27 cellular contexts compared by ENCODE assay signal in genomic region chr14:90451953-90452352, GRCh38. TPM values are rescaled to one million over a fixed set of nuclear protein-coding genes. Genes with fewer than 3 reads are reported as not detected.
DNase-seq lines count a peak whose midpoint lies in the region; ATAC-seq and TF ChIP-seq lines count a peak whose summit lies in the region.
"Had no signal": no experiment of that assay in that cellular context is flagged by ENCODE, and none has a peak within 500 bp of the region (broad histone marks: within the 10 kb centered on the region; RNA-seq: fewer than 3 reads in every experiment).

No MANE protein-coding gene starts in this region.

- DNase-seq in SK-N-SH (peak; percentile 46), memory B cell (ENCODE audit: low spot score in 2 of 2) (no peak), esophagus squamous epithelium (lab: John Stamatoyannopoulos, UW) (no peak), mesenteric fat pad (ENCODE audit: low spot score) (no peak)
- DNase-seq: ACHN; activated CD4-positive, alpha-beta T cell treated with anti-CD3 and anti-CD28 coated beads for 48 hours; activated naive CD4-positive, alpha-beta T cell treated with anti-CD3 and anti-CD28 coated beads, Interleukin-2, amount 10 ng/mL, durations not matched to agents 7 days and 5 days; CD4-positive, CD25-positive, alpha-beta regulatory T cell; effector memory CD8-positive, alpha-beta T cell; EL; left colon; mesendoderm; NCI-H1105; NCI-H2029; NCI-H226; SHP77; small intestine; stimulated activated CD4-positive, alpha-beta T cell treated with anti-CD3 and anti-CD28 coated beads, Interleukin-1b, Interleukin-23, amount 100 ng/mL, for 48 hours; T-cell had no signal

- TF ChIP-seq EP300 in SK-N-SH (IDR thresholded peaks at IDR 0.05; ENCODE audit: borderline replicate concordance in 1 of 2, low read depth in 1 of 2, low read length in 1 of 2) = peak in 1 of 2 experiments; percentile 95; a peak in 2 of 4 replicates

- H3K4me3 ChIP-seq in BLaER1 treated with 17β-estradiol and CSF1 and Interleukin-3, amounts not matched to agents 10 nM and 100 nM = peak overlapping the region in 2 of 10 experiments; percentile 21 to 40; a peak in 1 of 20 replicates
- no peak overlapping the region for H3K4me3 ChIP-seq in SK-N-SH (ENCODE audit: low read depth in 2 of 2, low read length in 1 of 2)
- H3K4me3 ChIP-seq in esophagus squamous epithelium = no peak overlapping the region
- H3K4me3 ChIP-seq: coronary artery, esophagus muscularis mucosa, suprapubic skin had no signal

- H3K9me3 ChIP-seq in BLaER1 treated with 17β-estradiol and CSF1 and Interleukin-3, amounts not matched to agents 10 nM and 100 nM (replicated peaks in 1 of 11) = peaks cover 16 to 22% (median 19%) of the 10 kb centered on the region in 11 experiments
- H3K9me3 ChIP-seq in SK-N-SH = no peaks in the 10 kb centered on the region
- H3K9me3 ChIP-seq in esophagus squamous epithelium = peaks cover 0 to 12% (median 9%) of the 10 kb centered on the region in 3 donors
- H3K9me3 ChIP-seq: suprapubic skin had no signal

- H3K4me2 ChIP-seq in BLaER1 treated with 17β-estradiol and CSF1 and Interleukin-3, amounts not matched to agents 10 nM and 100 nM = peak overlapping the region; percentile 52 to 87 (median 78)
- H3K4me2 ChIP-seq in SK-N-SH = no peak overlapping the region

- intact Hi-C loops in esophagus squamous epithelium (cut with DNase I) = no loop called here

- TF ChIP-seq CTCF in SK-N-SH (IDR thresholded peaks at IDR 0.05) (no peak), esophagus squamous epithelium (IDR thresholded peaks at IDR 0.05) (no peak)

- H2AFZ ChIP-seq in SK-N-SH (ENCODE audit: low read depth) = no peak overlapping the region

- H3K27ac ChIP-seq in BLaER1 treated with 17β-estradiol and CSF1 and Interleukin-3, amounts not matched to agents 10 nM and 100 nM = peak overlapping the region in 9 of 11 experiments; percentile 17 to 70 (median 38); a peak in 17 of 22 replicates
- peak overlapping the region in 1 of 2 experiments; percentile 98; a peak in 2 of 4 replicates for H3K27ac ChIP-seq in SK-N-SH (ENCODE audit: low read depth in 2 of 2, low read length in 1 of 2)
- H3K27ac ChIP-seq in esophagus squamous epithelium = no peak overlapping the region
- H3K27ac ChIP-seq: coronary artery, esophagus muscularis mucosa, suprapubic skin had no signal

- H3K27me3 ChIP-seq in BLaER1 treated with 17β-estradiol and CSF1 and Interleukin-3, amounts not matched to agents 10 nM and 100 nM = no peaks in the 10 kb centered on the region
- H3K27me3 ChIP-seq in SK-N-SH (ENCODE audit: insufficient read depth) (no peaks in the 10 kb centered on the region), esophagus squamous epithelium (no peaks in the 10 kb centered on the region)
- H3K27me3 ChIP-seq: esophagus muscularis mucosa had no signal

- TF ChIP-seq RAD21 in SK-N-SH (IDR thresholded peaks at IDR 0.05; ENCODE audit: low read length) = no peak

- no peak overlapping the region for H3K27ac Mint-ChIP-seq in memory B cell
- H3K27ac Mint-ChIP-seq: activated naive CD4-positive, alpha-beta T cell treated with anti-CD3 and anti-CD28 coated beads, Interleukin-2, amount 10 ng/mL, durations not matched to agents 7 days and 5 days; activated T-helper 1 cell treated with anti-CD3 and anti-CD28 coated beads, Interleukin-12 subunit alpha, Interleukin-12 subunit beta, Interleukin-2, Interleukin-4 antibody, amounts not matched to agents 30 ng/mL and 10 ng/mL and 1 ng/mL, durations not matched to agents 14 hours and 24 hours and 36 hours; naive thymus-derived CD4-positive, alpha-beta T cell; T-cell had no signal

- peaks cover 0 to 9% (median 0%) of the 10 kb centered on the region in 11 experiments; a peak in 4 of 22 replicates for H3K36me3 ChIP-seq in BLaER1 treated with 17β-estradiol and CSF1 and Interleukin-3, amounts not matched to agents 10 nM and 100 nM
- no peaks in the 10 kb centered on the region for H3K36me3 ChIP-seq in SK-N-SH (replicated peaks in 1 of 2; ENCODE audit: control insufficient read depth in 1 of 2, insufficient read depth in 2 of 2, low read length in 1 of 2)
- H3K36me3 ChIP-seq in esophagus squamous epithelium = no peaks in the 10 kb centered on the region
- H3K36me3 ChIP-seq: esophagus muscularis mucosa, suprapubic skin had no signal

- POLR2A ChIA-PET in SK-N-SH (lab: Yijun Ruan, JAX) = interaction anchor here (0.9 to 5.0 kb wide), 13 partner anchors 9 to 288 kb away, joined by 3 to 25 read pairs (median 6); partner anchors contain the start of gene CALM1

- H3K4me3 Mint-ChIP-seq in memory B cell = no peak overlapping the region
- H3K4me3 Mint-ChIP-seq: activated naive CD4-positive, alpha-beta T cell treated with anti-CD3 and anti-CD28 coated beads, Interleukin-2, amount 10 ng/mL, durations not matched to agents 7 days and 5 days; activated T-helper 1 cell treated with anti-CD3 and anti-CD28 coated beads, Interleukin-12 subunit alpha, Interleukin-12 subunit beta, Interleukin-2, Interleukin-4 antibody, amounts not matched to agents 30 ng/mL and 10 ng/mL and 1 ng/mL, durations not matched to agents 14 hours and 24 hours and 36 hours; CD4-positive, CD25-positive, alpha-beta regulatory T cell; effector memory CD8-positive, alpha-beta T cell; naive thymus-derived CD4-positive, alpha-beta T cell; T-cell had no signal

- H4K20me1 ChIP-seq in BLaER1 treated with 17β-estradiol and CSF1 and Interleukin-3, amounts not matched to agents 10 nM and 100 nM = no peaks in the 10 kb centered on the region
- no peaks in the 10 kb centered on the region for H4K20me1 ChIP-seq in SK-N-SH (ENCODE audit: insufficient read depth)

- H3K79me2 ChIP-seq in SK-N-SH (ENCODE audit: insufficient read depth) = no peaks in the 10 kb centered on the region

- ATAC-seq in HG02610 (IDR thresholded peaks at IDR 0.05; ENCODE audit: unreplicated experiment) (peak; percentile 17), memory B cell (ENCODE audit: low read depth) (peak; percentile 52), GM21825 (IDR thresholded peaks at IDR 0.05; ENCODE audit: unreplicated experiment) (no peak)
- ATAC-seq: effector memory CD8-positive, alpha-beta T cell; left colon; naive thymus-derived CD4-positive, alpha-beta T cell; T-cell had no signal

- no peaks in the 10 kb centered on the region for H3F3A ChIP-seq in SK-N-SH (replicated peaks; ENCODE audit: insufficient read depth)

- WGBS in SK-N-SH (ENCODE audit: low lambda C conversion rate) = 79% methylated on average over 4 of the region's 4 CpGs
- 76 to 85% methylated on average over 4 of the region's 4 CpGs for WGBS in esophagus squamous epithelium, 2 donors

- peaks cover 4% of the 10 kb centered on the region for H3K4me1 Mint-ChIP-seq in memory B cell

- H3K9ac ChIP-seq in BLaER1 treated with 17β-estradiol and CSF1 and Interleukin-3, amounts not matched to agents 10 nM and 100 nM = peak overlapping the region in 4 of 11 experiments; percentile 2 to 44 (median 26); a peak in 7 of 22 replicates
- no peak overlapping the region for H3K9ac ChIP-seq in SK-N-SH

- CTCF ChIA-PET in SK-N-SH (lab: Yijun Ruan, JAX) = interaction anchor here (1.1 to 4.5 kb wide), 8 partner anchors 8 to 307 kb away, joined by 3 to 31 read pairs (median 4); no protein-coding TSS in a partner anchor

- no peak for TF ChIP-seq POLR2A in esophagus squamous epithelium (IDR thresholded peaks at IDR 0.05)

- H3K9me3 Mint-ChIP-seq in memory B cell = peaks cover 2% of the 10 kb centered on the region
- H3K9me3 Mint-ChIP-seq: activated naive CD4-positive, alpha-beta T cell treated with anti-CD3 and anti-CD28 coated beads, Interleukin-2, amount 10 ng/mL, durations not matched to agents 7 days and 5 days; activated T-helper 1 cell treated with anti-CD3 and anti-CD28 coated beads, Interleukin-12 subunit alpha, Interleukin-12 subunit beta, Interleukin-2, Interleukin-4 antibody, amounts not matched to agents 30 ng/mL and 10 ng/mL and 1 ng/mL, durations not matched to agents 14 hours and 24 hours and 36 hours; effector memory CD8-positive, alpha-beta T cell had no signal

- no peaks in the 10 kb centered on the region for H3K9me2 ChIP-seq in SK-N-SH

- peaks cover 31 to 73% (median 67%) of the 10 kb centered on the region in 10 experiments for H3K4me1 ChIP-seq in BLaER1 treated with 17β-estradiol and CSF1 and Interleukin-3, amounts not matched to agents 10 nM and 100 nM
- H3K4me1 ChIP-seq in SK-N-SH (ENCODE audit: control insufficient read depth in 1 of 2, insufficient read depth in 2 of 2, low read depth in 1 of 2, low read length in 1 of 2) = peaks cover 0 to 69% of the 10 kb centered on the region in 2 experiments; a peak in 2 of 4 replicates
- H3K4me1 ChIP-seq in esophagus squamous epithelium = peaks cover 0 to 11% (median 0%) of the 10 kb centered on the region in 3 donors

- no peaks in the 10 kb centered on the region for H3K36me3 Mint-ChIP-seq in memory B cell
- H3K36me3 Mint-ChIP-seq: activated naive CD4-positive, alpha-beta T cell treated with anti-CD3 and anti-CD28 coated beads, Interleukin-2, amount 10 ng/mL, durations not matched to agents 7 days and 5 days; CD4-positive, CD25-positive, alpha-beta regulatory T cell; T-cell had no signal

- H3K27me3 Mint-ChIP-seq in memory B cell = peaks cover 12% of the 10 kb centered on the region

TF ChIP-seq in SK-N-SH, 30 proteins besides CTCF, POLR2A, EP300 and RAD21 (continues in another document):
- TF ChIP-seq FOXJ3 (CRISPR knock-in tag; IDR thresholded peaks at IDR 0.05) = peak; percentile 57; the same call in 1 of the 2 replicates

RNA-seq across cellular contexts. Expression of gene CALM1, which starts 55.1 kb away (rescaled TPM):
- polyA plus RNA-seq in SK-N-SH (2012; rRNA removed) = 221 and 299 TPM in 2 replicates
- 260 and 283 TPM in 2 replicates for polyA plus RNA-seq in SK-N-SH (2012; cell fraction: cytosol; rRNA removed)
- 165 and 178 TPM in 2 replicates for polyA plus RNA-seq in SK-N-SH (2012; cell fraction: nucleus; rRNA removed)
- total RNA-seq in esophagus squamous epithelium = 100 to 1,000 TPM; 329 to 554 (median 426) TPM
- total RNA-seq in mesenteric fat pad = 549 TPM

Comparison
In these comparisons a context has a peak if more than half of its experiments do, and no peak if none do; other contexts are left out.
1. H3K27ac ChIP-seq: peak in BLaER1 treated with 17β-estradiol and CSF1 and Interleukin-3, amounts not matched to agents 10 nM and 100 nM (9 of 11); none in esophagus squamous epithelium (0 of 4).